In genomic region chr6:16837217-16837972, GRCh38 we compare ENCODE assay signal across 15 cellular contexts.
A peak's percentile ranks its signal among the peaks of the same experiment; 100 is the strongest.
DNase-seq lines count a peak whose midpoint lies in the region; ATAC-seq and TF ChIP-seq lines count a peak whose summit lies in the region.
"Had no signal": no experiment of that assay in that cellular context is flagged by ENCODE, and none has a peak within 500 bp of the region (broad histone marks: within the 10 kb centered on the region; RNA-seq: fewer than 3 reads in every experiment).

No MANE protein-coding gene starts in this region.

- TF ChIP-seq CTCF in ovary (IDR thresholded peaks at IDR 0.05) = no peak

- peak; percentile 40 to 85 for ATAC-seq in activated naive CD4-positive, alpha-beta T cell treated with anti-CD3 and anti-CD28 coated beads, Interleukin-2, amount 50 U/mL, for 72 hours
- no peak for ATAC-seq in HG02642 (IDR thresholded peaks at IDR 0.05; ENCODE audit: poor library complexity, unreplicated experiment)

- WGBS in ovary, 3 donors = 83 to 87% (median 87%) methylated on average over 6 of the region's 6 CpGs

- peaks cover 23% of the 10 kb centered on the region for H3K4me1 Mint-ChIP-seq in activated naive CD4-positive, alpha-beta T cell treated with anti-CD3 and anti-CD28 coated beads, Interleukin-2, amount 10 ng/mL, durations not matched to agents 7 days and 5 days
- peaks cover 25% of the 10 kb centered on the region for H3K4me1 Mint-ChIP-seq in activated T-helper 1 cell treated with anti-CD3 and anti-CD28 coated beads, Interleukin-12 subunit alpha, Interleukin-12 subunit beta, Interleukin-2, Interleukin-4 antibody, amounts not matched to agents 30 ng/mL and 10 ng/mL and 1 ng/mL, durations not matched to agents 14 hours and 24 hours and 36 hours (ENCODE audit: low read depth)

- no peak for DNase-seq in activated naive CD4-positive, alpha-beta T cell treated with anti-CD3 and anti-CD28 coated beads, Interleukin-2, amount 50 U/mL, for 72 hours (ENCODE audit: low spot score in 2 of 2)
- no peak for DNase-seq in activated naive CD4-positive, alpha-beta T cell treated with anti-CD3 and anti-CD28 coated beads, Interleukin-2, amount 10 ng/mL, durations not matched to agents 7 days and 5 days
- no peak for DNase-seq in activated T-helper 1 cell treated with anti-CD3 and anti-CD28 coated beads, Interleukin-12 subunit alpha, Interleukin-12 subunit beta, Interleukin-2, Interleukin-4 antibody, amounts not matched to agents 30 ng/mL and 10 ng/mL and 1 ng/mL, durations not matched to agents 14 hours and 24 hours and 36 hours (ENCODE audit: low spot score)
- peak; percentile 25 for DNase-seq in inferior parietal cortex (ENCODE audit: extremely low spot score)
- no peak for DNase-seq in ACHN
- DNase-seq in ovary = no peak
- DNase-seq: activated CD4-positive, CD25-positive, alpha-beta regulatory T cell; activated gamma-delta T cell treated with Interleukin-2 at 50 U/mL for 16 hours; DMS53; NCI-H2081; SK-N-SH had no signal

- intact Hi-C loops in activated T-helper 1 cell treated with anti-CD3 and anti-CD28 coated beads, Interleukin-12 subunit alpha, Interleukin-12 subunit beta, Interleukin-2, Interleukin-4 antibody, amounts not matched to agents 30 ng/mL and 10 ng/mL and 1 ng/mL, durations not matched to agents 14 hours and 24 hours and 36 hours (cut with micrococcal nuclease) = loop anchor here (2.0 to 5.0 kb wide), 5 partner anchors 67 to 515 kb away; partner anchors contain the start of gene ATXN1
- intact Hi-C loops in ovary (cut with DNase I) = no loop called here

- no peak overlapping the region for H3K4me3 ChIP-seq in ovary
- H3K4me3 ChIP-seq: GM23338 had no signal

- in situ Hi-C loops in ACHN (cut with HindIII; ENCODE audit: low pct_ligation_motif_present, low pct_unique_long_range_greater_than_20kb, low sequenced_read_pairs) = no loop called here

- no peaks in the 10 kb centered on the region for H3K9me3 Mint-ChIP-seq in activated naive CD4-positive, alpha-beta T cell treated with anti-CD3 and anti-CD28 coated beads, Interleukin-2, amount 50 U/mL, for 72 hours
- H3K9me3 Mint-ChIP-seq in activated naive CD4-positive, alpha-beta T cell treated with anti-CD3 and anti-CD28 coated beads, Interleukin-2, amount 10 ng/mL, durations not matched to agents 7 days and 5 days = no peaks in the 10 kb centered on the region
- H3K9me3 Mint-ChIP-seq in activated T-helper 1 cell treated with anti-CD3 and anti-CD28 coated beads, Interleukin-12 subunit alpha, Interleukin-12 subunit beta, Interleukin-2, Interleukin-4 antibody, amounts not matched to agents 30 ng/mL and 10 ng/mL and 1 ng/mL, durations not matched to agents 14 hours and 24 hours and 36 hours = no peaks in the 10 kb centered on the region
- H3K9me3 Mint-ChIP-seq: GM23338 had no signal

- CTCF ChIA-PET in activated naive CD4-positive, alpha-beta T cell treated with anti-CD3 and anti-CD28 coated beads, Interleukin-2, amount 10 ng/mL, durations not matched to agents 7 days and 5 days (lab: Charles Lee) = interaction anchor here (0.6 to 1.1 kb wide), 2 partner anchors 65 to 92 kb away, joined by 3 to 4 read pairs; no protein-coding TSS in a partner anchor

- no peaks in the 10 kb centered on the region for H3K36me3 Mint-ChIP-seq in activated naive CD4-positive, alpha-beta T cell treated with anti-CD3 and anti-CD28 coated beads, Interleukin-2, amount 50 U/mL, for 72 hours
- H3K36me3 Mint-ChIP-seq in activated naive CD4-positive, alpha-beta T cell treated with anti-CD3 and anti-CD28 coated beads, Interleukin-2, amount 10 ng/mL, durations not matched to agents 7 days and 5 days = no peaks in the 10 kb centered on the region
- no peaks in the 10 kb centered on the region for H3K36me3 Mint-ChIP-seq in activated T-helper 1 cell treated with anti-CD3 and anti-CD28 coated beads, Interleukin-12 subunit alpha, Interleukin-12 subunit beta, Interleukin-2, Interleukin-4 antibody, amounts not matched to agents 30 ng/mL and 10 ng/mL and 1 ng/mL, durations not matched to agents 14 hours and 24 hours and 36 hours (ENCODE audit: low read depth)

- H3K27ac ChIP-seq in temporal lobe (ENCODE audit: low read depth, low read length) (peak overlapping the region; percentile 19), ovary (no peak overlapping the region)

- H3K36me3 ChIP-seq in ovary = no peaks in the 10 kb centered on the region
- H3K36me3 ChIP-seq: vagina had no signal

- no peaks in the 10 kb centered on the region for H3K4me1 ChIP-seq in ovary (ENCODE audit: insufficient read depth)
- H3K4me1 ChIP-seq: vagina had no signal

- no peak overlapping the region for H3K27ac Mint-ChIP-seq in activated naive CD4-positive, alpha-beta T cell treated with anti-CD3 and anti-CD28 coated beads, Interleukin-2, amount 50 U/mL, for 72 hours
- H3K27ac Mint-ChIP-seq in activated naive CD4-positive, alpha-beta T cell treated with anti-CD3 and anti-CD28 coated beads, Interleukin-2, amount 10 ng/mL, durations not matched to agents 7 days and 5 days = no peak overlapping the region
- peak overlapping the region; percentile 18 for H3K27ac Mint-ChIP-seq in activated T-helper 1 cell treated with anti-CD3 and anti-CD28 coated beads, Interleukin-12 subunit alpha, Interleukin-12 subunit beta, Interleukin-2, Interleukin-4 antibody, amounts not matched to agents 30 ng/mL and 10 ng/mL and 1 ng/mL, durations not matched to agents 14 hours and 24 hours and 36 hours
- H3K27ac Mint-ChIP-seq: GM23338 had no signal

- H3K4me3 Mint-ChIP-seq in activated naive CD4-positive, alpha-beta T cell treated with anti-CD3 and anti-CD28 coated beads, Interleukin-2, amount 10 ng/mL, durations not matched to agents 7 days and 5 days = no peak overlapping the region
- no peak overlapping the region for H3K4me3 Mint-ChIP-seq in activated T-helper 1 cell treated with anti-CD3 and anti-CD28 coated beads, Interleukin-12 subunit alpha, Interleukin-12 subunit beta, Interleukin-2, Interleukin-4 antibody, amounts not matched to agents 30 ng/mL and 10 ng/mL and 1 ng/mL, durations not matched to agents 14 hours and 24 hours and 36 hours
- H3K4me3 Mint-ChIP-seq: GM23338 had no signal

- TF ChIP-seq POLR2A in ovary (IDR thresholded peaks at IDR 0.05) = no peak

- H3K27me3 Mint-ChIP-seq in activated naive CD4-positive, alpha-beta T cell treated with anti-CD3 and anti-CD28 coated beads, Interleukin-2, amount 10 ng/mL, durations not matched to agents 7 days and 5 days = no peaks in the 10 kb centered on the region
- peaks cover 8% of the 10 kb centered on the region for H3K27me3 Mint-ChIP-seq in activated T-helper 1 cell treated with anti-CD3 and anti-CD28 coated beads, Interleukin-12 subunit alpha, Interleukin-12 subunit beta, Interleukin-2, Interleukin-4 antibody, amounts not matched to agents 30 ng/mL and 10 ng/mL and 1 ng/mL, durations not matched to agents 14 hours and 24 hours and 36 hours (ENCODE audit: insufficient read depth)

- H3K27me3 ChIP-seq in ovary = no peaks in the 10 kb centered on the region
- H3K27me3 ChIP-seq: vagina had no signal

- TF ChIP-seq EP300 in ovary (IDR thresholded peaks at IDR 0.05) = no peak

- no peaks in the 10 kb centered on the region for H3K9me3 ChIP-seq in ovary
- H3K9me3 ChIP-seq: SK-N-SH, vagina had no signal
